In genomic region chr7:361680-362415, GRCh38 we compare ENCODE assay signal across 10 cellular contexts.
A peak's percentile ranks its signal among the peaks of the same experiment; 100 is the strongest.
DNase-seq lines count a peak whose midpoint lies in the region; ATAC-seq, FAIRE-seq and TF ChIP-seq lines count a peak whose summit lies in the region.
"Had no signal": no experiment of that assay in that cellular context is flagged by ENCODE, and none has a peak within 500 bp of the region (broad histone marks: within the 10 kb centered on the region; RNA-seq: fewer than 3 reads in every experiment).

No MANE protein-coding gene starts in this region.

- H3K9me3 Mint-ChIP-seq in CD8-positive, alpha-beta T cell: peaks cover 1% of the 10 kb centered on the region

- peak overlapping the region; percentile 80 for H3K4me3 Mint-ChIP-seq in CD8-positive, alpha-beta T cell

- H3K27me3 Mint-ChIP-seq in CD8-positive, alpha-beta T cell (ENCODE audit: low read depth): no peaks in the 10 kb centered on the region

- peaks cover 68% of the 10 kb centered on the region for H3K4me1 Mint-ChIP-seq in CD8-positive, alpha-beta T cell (ENCODE audit: low read depth)

- H3K27ac Mint-ChIP-seq in CD8-positive, alpha-beta T cell: peak overlapping the region; percentile 92

- H3K4me1 ChIP-seq in CD8-positive, alpha-beta T cell (ENCODE audit: insufficient read depth, low read length): peaks cover 73% of the 10 kb centered on the region
- peaks cover 0 to 9% (median 0%) of the 10 kb centered on the region in 4 donors for H3K4me1 ChIP-seq in Peyer's patch
- peaks cover 0 to 13% (median 0%) of the 10 kb centered on the region in 3 donors for H3K4me1 ChIP-seq in pancreas
- H3K4me1 ChIP-seq: HAP-1 had no signal

- 84 to 92% methylated on average over 7 to 11 of the region's 18 CpGs for WGBS in pancreas, 2 donors

- H3K4me3 ChIP-seq in CD8-positive, alpha-beta T cell (ENCODE audit: low read depth, low read length): peak overlapping the region; percentile 9
- H3K4me3 ChIP-seq in Peyer's patch: peak overlapping the region in 3 of 4 donors; percentile 1 to 14 (median 6)
- H3K4me3 ChIP-seq in epithelial cell of proximal tubule (ENCODE audit: low read depth, low read length): peak overlapping the region; percentile 35
- peak overlapping the region in 2 of 4 donors; percentile 20 to 28 for H3K4me3 ChIP-seq in pancreas
- no peak overlapping the region for H3K4me3 ChIP-seq in WERI-Rb-1 (ENCODE audit: low read depth, low read length)
- H3K4me3 ChIP-seq: HAP-1 had no signal

- FAIRE-seq in pancreas (lab: Jason Lieb, UNC): no peak

- no peaks in the 10 kb centered on the region for H3K27me3 ChIP-seq in CD8-positive, alpha-beta T cell (ENCODE audit: insufficient read depth, low read length)
- H3K27me3 ChIP-seq in Peyer's patch (no peaks in the 10 kb centered on the region), pancreas (no peaks in the 10 kb centered on the region), WERI-Rb-1 (ENCODE audit: insufficient read depth, low read depth, severe bottlenecking) (no peaks in the 10 kb centered on the region)

- no peaks in the 10 kb centered on the region for H3K36me3 Mint-ChIP-seq in CD8-positive, alpha-beta T cell

- no peak for TF ChIP-seq CTCF in CD8-positive, alpha-beta T cell (IDR thresholded peaks at IDR 0.05)
- TF ChIP-seq CTCF in Peyer's patch (IDR thresholded peaks at IDR 0.05): no peak
- no peak for TF ChIP-seq CTCF in epithelial cell of proximal tubule (conservative IDR thresholded peaks at IDR 0.05; ENCODE audit: low read depth, low read length)
- no peak for TF ChIP-seq CTCF in pancreas (IDR thresholded peaks at IDR 0.05)
- no peak for TF ChIP-seq CTCF in WERI-Rb-1 (IDR thresholded peaks at IDR 0.05; ENCODE audit: low read depth, low read length)

- CTCF ChIA-PET in CD8-positive, alpha-beta T cell (lab: Charles Lee): interaction anchor here (1.6 to 2.2 kb wide), 2 partner anchors 9 to 21 kb away, joined by 5 read pairs; no protein-coding TSS in a partner anchor

- no peak for ATAC-seq in CD8-positive, alpha-beta T cell
- ATAC-seq in pancreas: no peak
- no peak for ATAC-seq in GM21717 (IDR thresholded peaks at IDR 0.05; ENCODE audit: unreplicated experiment)

- no peaks in the 10 kb centered on the region for H3K36me3 ChIP-seq in CD8-positive, alpha-beta T cell (ENCODE audit: insufficient read depth, low read length)
- H3K36me3 ChIP-seq in Peyer's patch (no peaks in the 10 kb centered on the region), pancreas (no peaks in the 10 kb centered on the region), WERI-Rb-1 (no peaks in the 10 kb centered on the region)
- H3K36me3 ChIP-seq: HAP-1 had no signal

- peak overlapping the region; percentile 19 for H3K27ac ChIP-seq in CD8-positive, alpha-beta T cell (ENCODE audit: low read depth, low read length)
- H3K27ac ChIP-seq in Peyer's patch: peak overlapping the region in 1 of 4 donors; percentile 4
- peak overlapping the region in 3 of 4 donors; percentile 27 to 41 (median 29) for H3K27ac ChIP-seq in pancreas
- H3K27ac ChIP-seq in WERI-Rb-1: no peak overlapping the region

- H3K9me3 ChIP-seq in CD8-positive, alpha-beta T cell (ENCODE audit: low read length): no peaks in the 10 kb centered on the region
- H3K9me3 ChIP-seq in Peyer's patch (no peaks in the 10 kb centered on the region), pancreas (no peaks in the 10 kb centered on the region), WERI-Rb-1 (ENCODE audit: severe bottlenecking) (no peaks in the 10 kb centered on the region)
- H3K9me3 ChIP-seq: HAP-1 had no signal

- no peak for TF ChIP-seq POLR2A in Peyer's patch (IDR thresholded peaks at IDR 0.05)

- POLR2A ChIA-PET in CD8-positive, alpha-beta T cell (lab: Charles Lee): interaction anchor here (0.7 to 2.6 kb wide), 4 partner anchors 10 to 256 kb away, joined by 3 to 39 read pairs (median 4); no protein-coding TSS in a partner anchor

- no peak for DNase-seq in CD8-positive, alpha-beta T cell
- no peak for DNase-seq in Peyer's patch
- DNase-seq in epithelial cell of proximal tubule (ENCODE audit: low read depth): no peak
- DNase-seq in pancreas: peak in 2 of 6 donors; percentile 2 to 13
- DNase-seq in NCI-H526 (lab: John Stamatoyannopoulos, UW): no peak
- DNase-seq in WERI-Rb-1: no peak
- no peak for DNase-seq in SIG-M5 treated with dmso at 0.1 percent for 504 hours (lab: John Stamatoyannopoulos, UW; ENCODE audit: unreplicated experiment)
- DNase-seq: NCI-H2029 had no signal

- intact Hi-C loops in CD8-positive, alpha-beta T cell (cut with DNase I, micrococcal nuclease): loop anchor here in 1 of 2 experiments (1.0 to 5.0 kb wide), 3 partner anchors 11 to 240 kb away; no protein-coding TSS in a partner anchor
- intact Hi-C loops in pancreas (cut with DNase I): loop anchor here in 2 of 3 donors (10.0 kb wide), 2 partner anchors 133 to 143 kb away; no protein-coding TSS in a partner anchor
